ENCODE assay signal across 15 cellular contexts in genomic region chr15:44718180-44718926, GRCh38. TPM values are rescaled to one million over a fixed set of nuclear protein-coding genes. Genes with fewer than 3 reads are reported as not detected.
A peak's percentile ranks its signal among the peaks of the same experiment; 100 is the strongest.
DNase-seq lines count a peak whose midpoint lies in the region; ATAC-seq and TF ChIP-seq lines count a peak whose summit lies in the region.
"Had no signal": no experiment of that assay in that cellular context is flagged by ENCODE, and none has a peak within 500 bp of the region (broad histone marks: within the 10 kb centered on the region; RNA-seq: fewer than 3 reads in every experiment).

No MANE protein-coding gene starts in this region.

- 72 to 73% methylated on average over 4 of the region's 4 CpGs for WGBS in GM23248 (ENCODE audit: low coverage in 1 of 2, low lambda C conversion rate in 2 of 2, missing lambda C conversion rate in 2 of 2), 2 experiments

- no peak for ATAC-seq in activated T-cell treated with anti-CD3 and anti-CD28 coated beads, Interleukin-2, amount 50 U/mL, for 4 hours

- H3K27ac ChIP-seq in KMS-11 (peak overlapping the region; percentile 47; the same call in 1 of the 2 replicates), neutrophil (peak overlapping the region; percentile 96), GM23248 (no peak overlapping the region)
- H3K27ac ChIP-seq: prostate gland had no signal

- H3K9me3 ChIP-seq in neutrophil, result peaks cover 6% of the 10 kb centered on the region
- no peaks in the 10 kb centered on the region for H3K9me3 ChIP-seq in GM23248 (ENCODE audit: low read depth)
- H3K9me3 ChIP-seq: Peyer's patch, prostate gland had no signal

- H3K4me3 ChIP-seq in KMS-11 (IDR thresholded peaks at IDR 0.05; ENCODE audit: insufficient read depth, low read depth, low read length), result no peak overlapping the region
- peak overlapping the region in 1 of 2 experiments; percentile 9 for H3K4me3 ChIP-seq in neutrophil (ENCODE audit: low read depth in 1 of 2, low read length in 1 of 2)
- no peak overlapping the region for H3K4me3 ChIP-seq in GM23248
- H3K4me3 ChIP-seq: Peyer's patch, prostate gland had no signal

- H3K27ac Mint-ChIP-seq in activated T-helper 1 cell treated with anti-CD3 and anti-CD28 coated beads, Interleukin-12 subunit alpha, Interleukin-12 subunit beta, Interleukin-2, Interleukin-4 antibody, amounts not matched to agents 30 ng/mL and 10 ng/mL and 1 ng/mL, durations not matched to agents 14 hours and 24 hours and 36 hours, result peak overlapping the region; percentile 98

- no peak for DNase-seq in activated T-cell treated with anti-CD3 and anti-CD28 coated beads, Interleukin-2, amount 50 U/mL, for 4 hours
- no peak for DNase-seq in activated T-cell treated with anti-CD3 and anti-CD28 coated beads for 4 hours
- no peak for DNase-seq in activated T-helper 1 cell treated with anti-CD3 and anti-CD28 coated beads, Interleukin-12 subunit alpha, Interleukin-12 subunit beta, Interleukin-2, Interleukin-4 antibody, amounts not matched to agents 30 ng/mL and 10 ng/mL and 1 ng/mL, durations not matched to agents 14 hours and 24 hours and 36 hours (ENCODE audit: low spot score)
- DNase-seq in AG08396 (ENCODE audit: low spot score), result no peak
- DNase-seq in GM23248, result no peak
- no peak for DNase-seq in NCI-H187 treated with DMSO at 0.1 percent for 48 hours (lab: John Stamatoyannopoulos, UW)
- DNase-seq: central memory CD4-positive, alpha-beta T cell; DMS 273 treated with DMSO at 0.1 percent for 48 hours; NCI-H187; NCI-H524 treated with DMSO at 0.1 percent for 48 hours; Peyer's patch; trophoblast cell had no signal

- H3K4me1 ChIP-seq in KMS-11 (ENCODE audit: low read depth, poor library complexity, severe bottlenecking) (peaks cover 93% of the 10 kb centered on the region), neutrophil (ENCODE audit: control insufficient read depth in 1 of 2, insufficient read depth in 1 of 2, low read depth in 1 of 2, low read length in 1 of 2) (peaks cover 64 to 92% of the 10 kb centered on the region in 2 experiments), GM23248 (ENCODE audit: insufficient read depth) (peaks cover 10% of the 10 kb centered on the region)
- H3K4me1 ChIP-seq: prostate gland had no signal

- H3K27me3 ChIP-seq in KMS-11 (ENCODE audit: insufficient read depth, low read depth) (no peaks in the 10 kb centered on the region), neutrophil (no peaks in the 10 kb centered on the region), GM23248 (replicated peaks; ENCODE audit: insufficient read depth) (no peaks in the 10 kb centered on the region)
- H3K27me3 ChIP-seq: Peyer's patch had no signal

- H4K20me1 ChIP-seq in KMS-11 (ENCODE audit: insufficient read depth) (peaks cover 29% of the 10 kb centered on the region), GM23248 (ENCODE audit: insufficient read depth) (peaks cover 6% of the 10 kb centered on the region; the same call in 1 of the 2 replicates)

- H3K9me2 ChIP-seq in GM23248 (ENCODE audit: insufficient read depth), result no peaks in the 10 kb centered on the region

- peak overlapping the region; percentile 99 for H3K4me3 Mint-ChIP-seq in activated T-cell treated with anti-CD3 and anti-CD28 coated beads, Interleukin-2, amount 50 U/mL, for 4 hours
- peak overlapping the region; percentile 99 for H3K4me3 Mint-ChIP-seq in activated T-helper 1 cell treated with anti-CD3 and anti-CD28 coated beads, Interleukin-12 subunit alpha, Interleukin-12 subunit beta, Interleukin-2, Interleukin-4 antibody, amounts not matched to agents 30 ng/mL and 10 ng/mL and 1 ng/mL, durations not matched to agents 14 hours and 24 hours and 36 hours

- no peaks in the 10 kb centered on the region for H3K27me3 Mint-ChIP-seq in activated T-cell treated with anti-CD3 and anti-CD28 coated beads, Interleukin-2, amount 50 U/mL, for 4 hours (ENCODE audit: low read depth)
- H3K27me3 Mint-ChIP-seq in activated T-helper 1 cell treated with anti-CD3 and anti-CD28 coated beads, Interleukin-12 subunit alpha, Interleukin-12 subunit beta, Interleukin-2, Interleukin-4 antibody, amounts not matched to agents 30 ng/mL and 10 ng/mL and 1 ng/mL, durations not matched to agents 14 hours and 24 hours and 36 hours (ENCODE audit: insufficient read depth), result no peaks in the 10 kb centered on the region

- H3K79me2 ChIP-seq in KMS-11 (ENCODE audit: insufficient read depth, low read depth), result peaks cover 35% of the 10 kb centered on the region
- peaks cover 24% of the 10 kb centered on the region for H3K79me2 ChIP-seq in GM23248 (ENCODE audit: insufficient read depth)

- in situ Hi-C loops in GM23248 (cut with MboI), result no loop called here

- TF ChIP-seq CTCF in KMS-11 (conservative IDR thresholded peaks at IDR 0.05; ENCODE audit: low read depth, low read length) (no peak), neutrophil (IDR thresholded peaks at IDR 0.05) (no peak)

- peaks cover 77% of the 10 kb centered on the region for H3K4me1 Mint-ChIP-seq in activated T-cell treated with anti-CD3 and anti-CD28 coated beads, Interleukin-2, amount 50 U/mL, for 4 hours (ENCODE audit: low read depth)
- peaks cover 85% of the 10 kb centered on the region for H3K4me1 Mint-ChIP-seq in activated T-helper 1 cell treated with anti-CD3 and anti-CD28 coated beads, Interleukin-12 subunit alpha, Interleukin-12 subunit beta, Interleukin-2, Interleukin-4 antibody, amounts not matched to agents 30 ng/mL and 10 ng/mL and 1 ng/mL, durations not matched to agents 14 hours and 24 hours and 36 hours (ENCODE audit: low read depth)

- H3K4me2 ChIP-seq in KMS-11 (peak overlapping the region; percentile 23; the same call in 1 of the 2 replicates), GM23248 (ENCODE audit: unreplicated experiment) (no peak overlapping the region)

- H3K9me3 Mint-ChIP-seq in activated T-cell treated with anti-CD3 and anti-CD28 coated beads, Interleukin-2, amount 50 U/mL, for 4 hours, result no peaks in the 10 kb centered on the region
- no peaks in the 10 kb centered on the region for H3K9me3 Mint-ChIP-seq in activated T-helper 1 cell treated with anti-CD3 and anti-CD28 coated beads, Interleukin-12 subunit alpha, Interleukin-12 subunit beta, Interleukin-2, Interleukin-4 antibody, amounts not matched to agents 30 ng/mL and 10 ng/mL and 1 ng/mL, durations not matched to agents 14 hours and 24 hours and 36 hours

- H3K36me3 ChIP-seq in KMS-11 (ENCODE audit: insufficient read depth), result peaks cover 17% of the 10 kb centered on the region
- peaks cover 76% of the 10 kb centered on the region for H3K36me3 ChIP-seq in neutrophil
- peaks cover 37% of the 10 kb centered on the region for H3K36me3 ChIP-seq in GM23248 (ENCODE audit: low read depth)

- H2AFZ ChIP-seq in KMS-11 (ENCODE audit: low read depth) (no peak overlapping the region), GM23248 (no peak overlapping the region)

- H3K36me3 Mint-ChIP-seq in activated T-cell treated with anti-CD3 and anti-CD28 coated beads, Interleukin-2, amount 50 U/mL, for 4 hours (ENCODE audit: insufficient read depth), result peaks cover 54% of the 10 kb centered on the region
- H3K36me3 Mint-ChIP-seq in activated T-helper 1 cell treated with anti-CD3 and anti-CD28 coated beads, Interleukin-12 subunit alpha, Interleukin-12 subunit beta, Interleukin-2, Interleukin-4 antibody, amounts not matched to agents 30 ng/mL and 10 ng/mL and 1 ng/mL, durations not matched to agents 14 hours and 24 hours and 36 hours (ENCODE audit: low read depth), result peaks cover 60% of the 10 kb centered on the region

- no peak overlapping the region for H3K9ac ChIP-seq in KMS-11
- no peak overlapping the region for H3K9ac ChIP-seq in GM23248

- peaks cover 41% of the 10 kb centered on the region for H3F3A ChIP-seq in GM23248 (ENCODE audit: insufficient read depth)

- intact Hi-C loops in activated T-helper 1 cell treated with anti-CD3 and anti-CD28 coated beads, Interleukin-12 subunit alpha, Interleukin-12 subunit beta, Interleukin-2, Interleukin-4 antibody, amounts not matched to agents 30 ng/mL and 10 ng/mL and 1 ng/mL, durations not matched to agents 14 hours and 24 hours and 36 hours (cut with micrococcal nuclease), result no loop called here

RNA-seq across cellular contexts. Expression of gene B2M, which starts 7.0 kb away (rescaled TPM):
- total RNA-seq in activated T-cell treated with anti-CD3 and anti-CD28 coated beads, Interleukin-2, amount 50 U/mL, for 4 hours, result 1,000 to 10,000 TPM; 3,850 to 4,350 (median 4,124) TPM
- total RNA-seq in activated T-helper 1 cell treated with anti-CD3 and anti-CD28 coated beads, Interleukin-12 subunit alpha, Interleukin-12 subunit beta, Interleukin-2, Interleukin-4 antibody, amounts not matched to agents 30 ng/mL and 10 ng/mL and 1 ng/mL, durations not matched to agents 14 hours and 24 hours and 36 hours, result 4,313 and 4,559 TPM in 2 replicates
- total RNA-seq in GM23248 (2014; rRNA removed; shearing (Covaris generic)), result 1,965 and 2,442 TPM in 2 replicates
- polyA plus RNA-seq in GM23248 (2016; fragmentation: Nextera tagmentation; extraction: Ambion mirVana), result 3,590 and 3,619 TPM in 2 replicates

RNA-seq across cellular contexts. Expression of gene PATL2, which starts 7.2 kb away (rescaled TPM):
- 1 to 10 TPM; 3.6 to 5.2 (median 3.9) TPM for total RNA-seq in activated T-cell treated with anti-CD3 and anti-CD28 coated beads, Interleukin-2, amount 50 U/mL, for 4 hours
- total RNA-seq in activated T-helper 1 cell treated with anti-CD3 and anti-CD28 coated beads, Interleukin-12 subunit alpha, Interleukin-12 subunit beta, Interleukin-2, Interleukin-4 antibody, amounts not matched to agents 30 ng/mL and 10 ng/mL and 1 ng/mL, durations not matched to agents 14 hours and 24 hours and 36 hours, result 11.1 and 11.5 TPM in 2 replicates
- total RNA-seq in GM23248 (2014; rRNA removed; shearing (Covaris generic)), result not detected in 2 replicates
- polyA plus RNA-seq in GM23248 (2016; fragmentation: Nextera tagmentation; extraction: Ambion mirVana), result 0.26 TPM in 1 of 2 replicates, not detected in the other

RNA-seq across cellular contexts. Expression of gene TRIM69, which starts 18.0 kb away (rescaled TPM):
- 10 to 100 TPM; 45.4 to 58.2 (median 46.4) TPM for total RNA-seq in activated T-cell treated with anti-CD3 and anti-CD28 coated beads, Interleukin-2, amount 50 U/mL, for 4 hours
- total RNA-seq in activated T-helper 1 cell treated with anti-CD3 and anti-CD28 coated beads, Interleukin-12 subunit alpha, Interleukin-12 subunit beta, Interleukin-2, Interleukin-4 antibody, amounts not matched to agents 30 ng/mL and 10 ng/mL and 1 ng/mL, durations not matched to agents 14 hours and 24 hours and 36 hours, result 43.8 and 46.4 TPM in 2 replicates
- total RNA-seq in GM23248 (2014; rRNA removed; shearing (Covaris generic)), result 9.2 and 9.7 TPM in 2 replicates
- 8.9 and 9.8 TPM in 2 replicates for polyA plus RNA-seq in GM23248 (2016; fragmentation: Nextera tagmentation; extraction: Ambion mirVana)

RNA-seq across cellular contexts. Expression of gene SPG11, which starts 54.9 kb away (rescaled TPM):
- 10 to 100 TPM; 36.9 to 37.3 (median 37.1) TPM for total RNA-seq in activated T-cell treated with anti-CD3 and anti-CD28 coated beads, Interleukin-2, amount 50 U/mL, for 4 hours
- total RNA-seq in activated T-helper 1 cell treated with anti-CD3 and anti-CD28 coated beads, Interleukin-12 subunit alpha, Interleukin-12 subunit beta, Interleukin-2, Interleukin-4 antibody, amounts not matched to agents 30 ng/mL and 10 ng/mL and 1 ng/mL, durations not matched to agents 14 hours and 24 hours and 36 hours, result 65.2 and 70.4 TPM in 2 replicates
- total RNA-seq in GM23248 (2014; rRNA removed; shearing (Covaris generic)), result 53.6 and 75.6 TPM in 2 replicates
- polyA plus RNA-seq in GM23248 (2016; fragmentation: Nextera tagmentation; extraction: Ambion mirVana), result 20.5 and 21.5 TPM in 2 replicates
